In the genomic region with DNA sequence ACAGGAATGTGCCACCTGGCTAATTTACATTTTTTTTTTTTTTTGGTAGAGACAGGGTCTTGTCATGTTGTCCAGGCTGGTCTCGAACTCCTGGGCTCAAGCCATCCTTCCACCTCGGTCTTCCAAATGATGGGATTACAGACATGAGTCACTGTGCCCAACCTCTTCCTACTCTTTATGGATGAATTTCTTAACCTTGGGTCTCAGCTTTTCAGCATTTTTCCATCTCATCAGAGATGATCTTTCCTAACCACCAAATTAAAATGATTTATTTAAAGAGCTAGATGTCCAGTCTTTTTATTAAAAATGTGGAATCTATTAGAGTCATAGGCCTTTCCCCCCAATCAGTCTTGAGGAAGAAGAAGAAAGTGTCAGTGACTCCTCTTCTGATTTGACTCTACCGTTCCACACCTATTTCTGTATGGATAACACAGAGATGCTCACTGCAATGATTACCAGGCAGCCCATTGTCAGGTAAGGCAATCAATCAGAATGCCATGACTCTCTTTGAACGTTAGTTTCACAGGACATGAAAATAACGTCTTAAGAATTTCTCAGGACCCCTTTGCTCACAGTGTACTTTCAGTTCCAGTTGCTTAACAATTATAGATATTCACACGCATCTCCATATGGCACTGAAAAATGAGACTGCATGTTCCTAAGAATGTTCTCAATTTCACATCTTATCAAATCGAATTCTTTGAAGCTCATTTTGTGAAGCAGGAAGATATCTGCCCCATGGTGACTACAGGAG, we compare ENCODE assay signal across 35 cellular contexts. TPM values are rescaled to one million over a fixed set of nuclear protein-coding genes. Genes with fewer than 3 reads are reported as not detected.
DNase-seq lines count a peak whose midpoint lies in the region; ATAC-seq and TF ChIP-seq lines count a peak whose summit lies in the region.
"Had no signal": no experiment of that assay in that cellular context is flagged by ENCODE, and none has a peak within 500 bp of the region (broad histone marks: within the 10 kb centered on the region; RNA-seq: fewer than 3 reads in every experiment).

No MANE protein-coding gene starts in this region.

- H3K27me3 ChIP-seq in lower lobe of right lung (ENCODE audit: low read depth) = no peaks in the 10 kb centered on the region
- H3K27me3 ChIP-seq: body of pancreas, foreskin keratinocyte, neural progenitor cell, Peyer's patch, right atrium auricular region, stomach, thyroid gland had no signal

- peaks cover 22% of the 10 kb centered on the region for H3K36me3 Mint-ChIP-seq in activated naive CD8-positive, alpha-beta T cell treated with anti-CD3 and anti-CD28 coated beads, Interleukin-2, amount 50 U/mL, for 24 hours (ENCODE audit: low read depth)
- H3K36me3 Mint-ChIP-seq in activated naive CD8-positive, alpha-beta T cell treated with anti-CD3 and anti-CD28 coated beads for 36 hours = peaks cover 25% of the 10 kb centered on the region
- H3K36me3 Mint-ChIP-seq in stimulated activated effector memory CD8-positive, alpha-beta T cell treated with anti-CD3 and anti-CD28 coated beads, Interleukin-12 subunit alpha, Interleukin-12 subunit beta, amount 100 ng/mL, for 72 hours = peaks cover 24% of the 10 kb centered on the region

- peaks cover 11% of the 10 kb centered on the region for H3K9me3 ChIP-seq in lower lobe of right lung
- H3K9me3 ChIP-seq: body of pancreas, stomach, thyroid gland had no signal

- peak overlapping the region; percentile 26 for H3K27ac Mint-ChIP-seq in activated naive CD8-positive, alpha-beta T cell treated with anti-CD3 and anti-CD28 coated beads, Interleukin-2, amount 50 U/mL, for 24 hours
- no peak overlapping the region for H3K27ac Mint-ChIP-seq in activated naive CD8-positive, alpha-beta T cell treated with anti-CD3 and anti-CD28 coated beads for 36 hours
- H3K27ac Mint-ChIP-seq in stimulated activated effector memory CD8-positive, alpha-beta T cell treated with anti-CD3 and anti-CD28 coated beads, Interleukin-12 subunit alpha, Interleukin-12 subunit beta, amount 100 ng/mL, for 72 hours = peak overlapping the region; percentile 18
- H3K27ac Mint-ChIP-seq: neural progenitor cell had no signal

- H3K4me3 ChIP-seq in lower lobe of right lung = no peak overlapping the region
- H3K4me3 ChIP-seq: body of pancreas, neural progenitor cell, Peyer's patch, right atrium auricular region, smooth muscle cell, stomach, thyroid gland had no signal

- no peak overlapping the region for H3K4me3 Mint-ChIP-seq in activated naive CD8-positive, alpha-beta T cell treated with anti-CD3 and anti-CD28 coated beads, Interleukin-2, amount 50 U/mL, for 24 hours
- no peak overlapping the region for H3K4me3 Mint-ChIP-seq in activated naive CD8-positive, alpha-beta T cell treated with anti-CD3 and anti-CD28 coated beads for 36 hours
- no peak overlapping the region for H3K4me3 Mint-ChIP-seq in stimulated activated effector memory CD8-positive, alpha-beta T cell treated with anti-CD3 and anti-CD28 coated beads, Interleukin-12 subunit alpha, Interleukin-12 subunit beta, amount 100 ng/mL, for 72 hours
- H3K4me3 Mint-ChIP-seq: CD4-positive, alpha-beta memory T cell; neural progenitor cell had no signal

- no peak for ATAC-seq in activated naive CD8-positive, alpha-beta T cell treated with anti-CD3 and anti-CD28 coated beads, Interleukin-2, amount 50 U/mL, for 24 hours
- peak; percentile 61 for ATAC-seq in GM19395 (IDR thresholded peaks at IDR 0.05; ENCODE audit: unreplicated experiment)
- no peak for ATAC-seq in stimulated activated effector memory CD8-positive, alpha-beta T cell treated with anti-CD3 and anti-CD28 coated beads, Interleukin-12 subunit alpha, Interleukin-12 subunit beta, amount 100 ng/mL, for 72 hours
- ATAC-seq in lower lobe of right lung = no peak
- ATAC-seq: body of pancreas, foreskin keratinocyte, HCT116, left cardiac atrium had no signal

- in situ Hi-C loops in KBM-7 (cut with MboI; ENCODE audit: low pct_unique_long_range_greater_than_20kb, low sequenced_read_pairs) = no loop called here

- H3K27me3 Mint-ChIP-seq in activated naive CD8-positive, alpha-beta T cell treated with anti-CD3 and anti-CD28 coated beads, Interleukin-2, amount 50 U/mL, for 24 hours = no peaks in the 10 kb centered on the region
- no peaks in the 10 kb centered on the region for H3K27me3 Mint-ChIP-seq in activated naive CD8-positive, alpha-beta T cell treated with anti-CD3 and anti-CD28 coated beads for 36 hours
- H3K27me3 Mint-ChIP-seq: CD4-positive, alpha-beta memory T cell had no signal

- peaks cover 16% of the 10 kb centered on the region for H3K4me1 Mint-ChIP-seq in activated naive CD8-positive, alpha-beta T cell treated with anti-CD3 and anti-CD28 coated beads, Interleukin-2, amount 50 U/mL, for 24 hours
- peaks cover 18% of the 10 kb centered on the region for H3K4me1 Mint-ChIP-seq in activated naive CD8-positive, alpha-beta T cell treated with anti-CD3 and anti-CD28 coated beads for 36 hours
- H3K4me1 Mint-ChIP-seq in stimulated activated effector memory CD8-positive, alpha-beta T cell treated with anti-CD3 and anti-CD28 coated beads, Interleukin-12 subunit alpha, Interleukin-12 subunit beta, amount 100 ng/mL, for 72 hours = peaks cover 40% of the 10 kb centered on the region

- DNase-seq in activated naive CD8-positive, alpha-beta T cell treated with anti-CD3 and anti-CD28 coated beads, Interleukin-2, amount 50 U/mL, for 24 hours = no peak
- DNase-seq in activated naive CD8-positive, alpha-beta T cell treated with anti-CD3 and anti-CD28 coated beads for 36 hours = no peak
- DNase-seq in amniotic epithelial cell (ENCODE audit: low read depth) = peak; percentile 58
- DNase-seq in stimulated activated effector memory CD8-positive, alpha-beta T cell treated with anti-CD3 and anti-CD28 coated beads, Interleukin-12 subunit alpha, Interleukin-12 subunit beta, amount 100 ng/mL, for 72 hours (ENCODE audit: low spot score in 2 of 2) = no peak
- no peak for DNase-seq in KBM-7
- no peak for DNase-seq in NK-92 treated with Interleukin-12 subunit alpha and Interleukin-12 subunit beta, amount 100 ng/mL, for 24 hours (lab: John Stamatoyannopoulos, UW)
- DNase-seq in lower lobe of right lung = no peak
- DNase-seq: 8988T; activated CD4-positive, alpha-beta T cell treated with anti-CD3 and anti-CD28 coated beads for 48 hours; activated CD8-positive, alpha-beta memory T cell treated with anti-CD3 and anti-CD28 coated beads for 24 hours; activated gamma-delta T cell treated with Interleukin-2 at 50 U/mL for 16 hours; AML-193; body of pancreas; CD4-positive, alpha-beta memory T cell; cerebellar nuclear complex; DMS 273 treated with DMSO at 0.1 percent for 48 hours; left cardiac atrium; NCI-H1092; NCI-H1694 treated with DMSO at 0.1 percent for 48 hours; NCI-H2171; NCI-H526; Peyer's patch; SHP77 treated with DMSO at 0.1 percent for 48 hours; stimulated activated CD4-positive, alpha-beta T cell treated with anti-CD3 and anti-CD28 coated beads, Interleukin-1b, Interleukin-23, amount 100 ng/mL, for 48 hours; stimulated activated CD8-positive, alpha-beta memory T cell treated with anti-CD3 and anti-CD28 coated beads, Interleukin-4, amount 100 ng/mL, for 48 hours; stomach had no signal

- no peaks in the 10 kb centered on the region for H3K9me3 Mint-ChIP-seq in activated naive CD8-positive, alpha-beta T cell treated with anti-CD3 and anti-CD28 coated beads, Interleukin-2, amount 50 U/mL, for 24 hours
- H3K9me3 Mint-ChIP-seq in activated naive CD8-positive, alpha-beta T cell treated with anti-CD3 and anti-CD28 coated beads for 36 hours = peaks cover 2% of the 10 kb centered on the region
- H3K9me3 Mint-ChIP-seq in stimulated activated effector memory CD8-positive, alpha-beta T cell treated with anti-CD3 and anti-CD28 coated beads, Interleukin-12 subunit alpha, Interleukin-12 subunit beta, amount 100 ng/mL, for 72 hours = no peaks in the 10 kb centered on the region

- TF ChIP-seq CTCF in lower lobe of right lung (IDR thresholded peaks at IDR 0.05) = no peak

- H3K4me1 ChIP-seq in lower lobe of right lung = no peaks in the 10 kb centered on the region
- H3K4me1 ChIP-seq: body of pancreas, foreskin keratinocyte, neural progenitor cell, Peyer's patch, right atrium auricular region, thyroid gland had no signal

- no peaks in the 10 kb centered on the region for H3K36me3 ChIP-seq in lower lobe of right lung
- H3K36me3 ChIP-seq: neural progenitor cell, right atrium auricular region, thyroid gland had no signal

- H3K27ac ChIP-seq in lower lobe of right lung = no peak overlapping the region
- H3K27ac ChIP-seq: body of pancreas, foreskin keratinocyte, HL-60, neural progenitor cell, Peyer's patch, right atrium auricular region, VCaP had no signal

- intact Hi-C loops in lower lobe of right lung (cut with DNase I) = no loop called here

RNA-seq across cellular contexts. Expression of gene MIAT, which starts 51.0 kb away (rescaled TPM):
- 1 to 10 TPM; 5.1 to 5.9 TPM for total RNA-seq in activated naive CD8-positive, alpha-beta T cell treated with anti-CD3 and anti-CD28 coated beads for 36 hours
- total RNA-seq in lower lobe of right lung = 6.8 TPM
